Comparison of ENCODE assay signal across 1 cellular context in genomic region chr5:309831-310230, GRCh38. TPM values are rescaled to one million over a fixed set of nuclear protein-coding genes. Genes with fewer than 3 reads are reported as not detected.
"Had no signal": no experiment of that assay in that cellular context is flagged by ENCODE, and none has a peak within 500 bp of the region (broad histone marks: within the 10 kb centered on the region; RNA-seq: fewer than 3 reads in every experiment).

No MANE protein-coding gene starts in this region.

RNA-seq across cellular contexts. Expression of gene AHRR, which starts 11.7 kb away (rescaled TPM):
- total RNA-seq: ascending aorta had no signal
